In the genomic region with DNA sequence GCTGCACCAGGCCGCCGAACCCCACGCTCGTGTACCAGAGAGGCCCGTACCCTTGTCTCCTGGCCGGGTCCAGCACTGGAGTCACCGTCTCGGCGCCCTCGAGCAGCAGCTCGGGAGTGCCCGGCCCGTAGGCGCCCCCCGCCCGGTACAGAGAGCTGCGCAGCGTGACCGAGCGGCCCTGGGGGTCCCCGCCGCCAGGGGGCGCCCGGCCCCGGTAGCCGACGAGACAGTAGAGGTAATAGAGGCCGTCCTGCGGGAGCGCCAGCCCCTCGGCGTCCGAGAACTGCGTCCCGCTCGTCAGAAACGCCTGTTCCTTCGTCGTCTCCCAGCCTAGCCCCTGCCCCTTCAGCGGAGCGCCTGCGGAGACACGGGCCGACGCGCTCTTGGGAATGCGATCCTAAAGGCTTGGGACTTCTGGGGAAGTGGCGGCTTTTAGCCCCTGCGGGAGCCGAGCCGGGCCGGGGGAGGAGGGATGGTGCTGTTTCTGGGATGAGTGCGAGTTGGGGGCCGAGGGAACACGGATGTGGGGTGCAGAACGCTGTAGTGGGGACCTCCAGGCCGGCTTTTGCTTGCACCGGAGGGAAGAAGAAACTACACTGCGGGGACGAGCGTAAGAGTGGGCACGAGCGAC, we compare ENCODE assay signal across 1 cellular context.
A peak's percentile ranks its signal among the peaks of the same experiment; 100 is the strongest.
TF ChIP-seq lines count a peak whose summit lies in the region.

No MANE protein-coding gene starts in this region.

TF ChIP-seq in SK-N-SH, 30 proteins besides CTCF, POLR2A, EP300 and RAD21:
- TF ChIP-seq, protein P1, sequence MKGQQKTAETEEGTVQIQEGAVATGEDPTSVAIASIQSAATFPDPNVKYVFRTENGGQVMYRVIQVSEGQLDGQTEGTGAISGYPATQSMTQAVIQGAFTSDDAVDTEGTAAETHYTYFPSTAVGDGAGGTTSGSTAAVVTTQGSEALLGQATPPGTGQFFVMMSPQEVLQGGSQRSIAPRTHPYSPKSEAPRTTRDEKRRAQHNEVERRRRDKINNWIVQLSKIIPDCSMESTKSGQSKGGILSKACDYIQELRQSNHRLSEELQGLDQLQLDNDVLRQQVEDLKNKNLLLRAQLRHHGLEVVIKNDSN (IDR thresholded peaks at IDR 0.05; ENCODE audit: borderline replicate concordance, low read depth) = 0 out of 2 replicates have a peak, but pooled peaks have one; percentile 8
- peak; percentile 67 for TF ChIP-seq POLR2AphosphoS5 (IDR thresholded peaks at IDR 0.05; ENCODE audit: low read depth, low read length)
- TF ChIP-seq, protein P2, sequence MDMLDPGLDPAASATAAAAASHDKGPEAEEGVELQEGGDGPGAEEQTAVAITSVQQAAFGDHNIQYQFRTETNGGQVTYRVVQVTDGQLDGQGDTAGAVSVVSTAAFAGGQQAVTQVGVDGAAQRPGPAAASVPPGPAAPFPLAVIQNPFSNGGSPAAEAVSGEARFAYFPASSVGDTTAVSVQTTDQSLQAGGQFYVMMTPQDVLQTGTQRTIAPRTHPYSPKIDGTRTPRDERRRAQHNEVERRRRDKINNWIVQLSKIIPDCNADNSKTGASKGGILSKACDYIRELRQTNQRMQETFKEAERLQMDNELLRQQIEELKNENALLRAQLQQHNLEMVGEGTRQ (IDR thresholded peaks at IDR 0.05; ENCODE audit: borderline replicate concordance, low read depth, low read length) = no peak
- TF ChIP-seq SMC3 (IDR thresholded peaks at IDR 0.05; ENCODE audit: low read depth, low read length) = peak; percentile 63
- TF ChIP-seq, protein P3, sequence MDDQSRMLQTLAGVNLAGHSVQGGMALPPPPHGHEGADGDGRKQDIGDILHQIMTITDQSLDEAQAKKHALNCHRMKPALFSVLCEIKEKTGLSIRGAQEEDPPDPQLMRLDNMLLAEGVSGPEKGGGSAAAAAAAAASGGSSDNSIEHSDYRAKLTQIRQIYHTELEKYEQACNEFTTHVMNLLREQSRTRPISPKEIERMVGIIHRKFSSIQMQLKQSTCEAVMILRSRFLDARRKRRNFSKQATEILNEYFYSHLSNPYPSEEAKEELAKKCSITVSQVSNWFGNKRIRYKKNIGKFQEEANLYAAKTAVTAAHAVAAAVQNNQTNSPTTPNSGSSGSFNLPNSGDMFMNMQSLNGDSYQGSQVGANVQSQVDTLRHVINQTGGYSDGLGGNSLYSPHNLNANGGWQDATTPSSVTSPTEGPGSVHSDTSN (IDR thresholded peaks at IDR 0.05) = no peak
- TF ChIP-seq YY1 (IDR thresholded peaks at IDR 0.05; ENCODE audit: low read depth) = 0 out of 2 replicates have a peak, but pooled peaks have one; percentile 42
- no peak for TF ChIP-seq FOXM1 (IDR thresholded peaks at IDR 0.05; ENCODE audit: low read depth)
- peak; percentile 64; the same call in 1 of the 2 replicates for TF ChIP-seq MXI1 (IDR thresholded peaks at IDR 0.05; ENCODE audit: low read depth, low read length)
- peak; percentile 37; the same call in 1 of the 2 replicates for TF ChIP-seq NRF1 (IDR thresholded peaks at IDR 0.05; ENCODE audit: low read depth, low read length)
- peak; percentile 61 for TF ChIP-seq TAF1 (IDR thresholded peaks at IDR 0.05; ENCODE audit: borderline replicate concordance, low read depth, low read length)
